ENCODE assay signal across 12 cellular contexts in the genomic region with DNA sequence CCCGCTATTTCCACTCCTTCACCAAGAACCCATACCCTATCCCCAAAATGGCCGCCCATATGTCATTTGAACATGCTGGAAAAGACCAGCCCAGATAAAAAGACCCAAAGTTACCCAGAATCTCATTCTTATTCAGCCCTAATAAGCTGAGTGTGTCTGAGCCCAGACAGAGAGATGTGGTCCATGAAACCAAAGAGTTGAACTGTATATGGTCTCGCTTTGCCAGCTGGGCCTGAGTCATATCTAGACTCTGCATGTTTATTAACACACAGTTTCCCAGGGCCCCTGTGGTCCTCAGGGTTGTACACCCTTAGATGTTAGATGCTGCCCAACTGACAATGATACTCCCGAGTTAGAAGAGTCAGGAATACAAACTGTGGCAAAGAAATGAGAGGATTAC.
DNase-seq lines count a peak whose midpoint lies in the region; ATAC-seq and TF ChIP-seq lines count a peak whose summit lies in the region.
"Had no signal": no experiment of that assay in that cellular context is flagged by ENCODE, and none has a peak within 500 bp of the region (broad histone marks: within the 10 kb centered on the region; RNA-seq: fewer than 3 reads in every experiment).

No MANE protein-coding gene starts in this region.

- H3K27ac Mint-ChIP-seq in activated naive CD8-positive, alpha-beta T cell treated with anti-CD3 and anti-CD28 coated beads for 36 hours: no peak overlapping the region
- H3K27ac Mint-ChIP-seq: natural killer cell treated with Interleukin-12 subunit alpha and Interleukin-12 subunit beta and Interleukin-15 and Interleukin-18, amount 100 ng/mL, for 72 hours had no signal

- peaks cover 2% of the 10 kb centered on the region for H3K4me1 Mint-ChIP-seq in activated naive CD8-positive, alpha-beta T cell treated with anti-CD3 and anti-CD28 coated beads for 36 hours

- H3K36me3 Mint-ChIP-seq in activated naive CD8-positive, alpha-beta T cell treated with anti-CD3 and anti-CD28 coated beads for 36 hours: no peaks in the 10 kb centered on the region
- H3K36me3 Mint-ChIP-seq: natural killer cell treated with Interleukin-12 subunit alpha and Interleukin-12 subunit beta and Interleukin-15 and Interleukin-18, amount 100 ng/mL, for 72 hours had no signal

- ATAC-seq in GM21360 (IDR thresholded peaks at IDR 0.05; ENCODE audit: unreplicated experiment) (peak; percentile 91), HG03039 (IDR thresholded peaks at IDR 0.05; ENCODE audit: unreplicated experiment) (peak; percentile 81)

- DNase-seq in GM13977 (ENCODE audit: low spot score) (peak; percentile 24), astrocyte of the cerebellum (ENCODE audit: low read depth) (peak; percentile 20), hepatic stellate cell (ENCODE audit: low spot score) (no peak), cerebellar nuclear complex (lab: John Stamatoyannopoulos, UW) (no peak), glomerular visceral epithelial cell (ENCODE audit: extremely low spot score) (no peak)
- DNase-seq in activated naive CD8-positive, alpha-beta T cell treated with anti-CD3 and anti-CD28 coated beads for 36 hours: no peak
- DNase-seq: activated CD4-positive, CD25-positive, alpha-beta regulatory T cell; activated naive CD4-positive, alpha-beta T cell treated with Interleukin-2 at 50 U/mL for 16 hours; NCI-H2029 treated with DMSO at 0.1 percent for 48 hours had no signal

- H3K4me3 ChIP-seq in astrocyte of the cerebellum (ENCODE audit: low read depth, low read length): no peak overlapping the region

- no peaks in the 10 kb centered on the region for H3K9me3 Mint-ChIP-seq in activated naive CD8-positive, alpha-beta T cell treated with anti-CD3 and anti-CD28 coated beads for 36 hours
- H3K9me3 Mint-ChIP-seq: natural killer cell treated with Interleukin-12 subunit alpha and Interleukin-12 subunit beta and Interleukin-15 and Interleukin-18, amount 100 ng/mL, for 72 hours had no signal

- in situ Hi-C loops in GM13977 (cut with MboI; ENCODE audit: low pct_unique_long_range_greater_than_20kb, low sequenced_read_pairs, unreplicated experiment): no loop called here
- in situ Hi-C loops in astrocyte of the cerebellum (cut with HindIII; ENCODE audit: low sequenced_read_pairs): no loop called here

- no peak overlapping the region for H3K4me3 Mint-ChIP-seq in activated naive CD8-positive, alpha-beta T cell treated with anti-CD3 and anti-CD28 coated beads for 36 hours
- H3K4me3 Mint-ChIP-seq: natural killer cell treated with Interleukin-12 subunit alpha and Interleukin-12 subunit beta and Interleukin-15 and Interleukin-18, amount 100 ng/mL, for 72 hours had no signal

- H3K27me3 Mint-ChIP-seq in activated naive CD8-positive, alpha-beta T cell treated with anti-CD3 and anti-CD28 coated beads for 36 hours: no peaks in the 10 kb centered on the region
- H3K27me3 Mint-ChIP-seq: natural killer cell treated with Interleukin-12 subunit alpha and Interleukin-12 subunit beta and Interleukin-15 and Interleukin-18, amount 100 ng/mL, for 72 hours had no signal

- no peak for TF ChIP-seq CTCF in GM13977 (IDR thresholded peaks at IDR 0.05; ENCODE audit: extremely low read depth, insufficient read depth, missing control alignments)
- no peak for TF ChIP-seq CTCF in astrocyte of the cerebellum (IDR thresholded peaks at IDR 0.05; ENCODE audit: low read depth, low read length, missing control alignments)

Comparison
In these comparisons a context has a peak if more than half of its experiments do, and no peak if none do; other contexts are left out.
1. DNase-seq: peak in GM13977 (single experiment) and astrocyte of the cerebellum (single experiment); none in hepatic stellate cell (single experiment), cerebellar nuclear complex (0 of 2), glomerular visceral epithelial cell (single experiment) and activated naive CD8-positive, alpha-beta T cell treated with anti-CD3 and anti-CD28 coated beads for 36 hours (single experiment).